3 cellular contexts compared by ENCODE assay signal in genomic region chr4:15516494-15516893, GRCh38.
"Had no signal": no experiment of that assay in that cellular context is flagged by ENCODE, and none has a peak within 500 bp of the region (broad histone marks: within the 10 kb centered on the region; RNA-seq: fewer than 3 reads in every experiment).

No MANE protein-coding gene starts in this region.

- H3K4me3 ChIP-seq: GM12878 had no signal

- DNase-seq: GDM1, GF-D8 had no signal
